ENCODE assay signal across 16 cellular contexts in genomic region chr2:46065152-46065551, GRCh38.
DNase-seq lines count a peak whose midpoint lies in the region; ATAC-seq and TF ChIP-seq lines count a peak whose summit lies in the region.
"Had no signal": no experiment of that assay in that cellular context is flagged by ENCODE, and none has a peak within 500 bp of the region (broad histone marks: within the 10 kb centered on the region; RNA-seq: fewer than 3 reads in every experiment).

No MANE protein-coding gene starts in this region.

- ATAC-seq in left ventricle myocardium superior = no peak

- H3K27ac ChIP-seq in left ventricle myocardium inferior (replicated peaks) = peak overlapping the region; percentile 78
- H3K27ac ChIP-seq: HL-60 had no signal

- H3K27me3 Mint-ChIP-seq in activated naive CD4-positive, alpha-beta T cell treated with anti-CD3 and anti-CD28 coated beads for 36 hours (ENCODE audit: low read depth) = no peaks in the 10 kb centered on the region

- H3K9me3 Mint-ChIP-seq in activated naive CD4-positive, alpha-beta T cell treated with anti-CD3 and anti-CD28 coated beads for 36 hours = no peaks in the 10 kb centered on the region
- H3K9me3 Mint-ChIP-seq: CD14-positive monocyte had no signal

- CTCF ChIA-PET in activated naive CD4-positive, alpha-beta T cell treated with anti-CD3 and anti-CD28 coated beads for 36 hours (lab: Charles Lee) = no interaction called here

- TF ChIP-seq CTCF in left ventricle myocardium inferior (IDR thresholded peaks at IDR 0.05; ENCODE audit: borderline replicate concordance) = no peak

- H3K9me3 ChIP-seq in left ventricle myocardium inferior (replicated peaks) = no peaks in the 10 kb centered on the region
- H3K9me3 ChIP-seq: HAP-1 had no signal

- no peak overlapping the region for H3K4me3 Mint-ChIP-seq in activated naive CD4-positive, alpha-beta T cell treated with anti-CD3 and anti-CD28 coated beads for 36 hours
- H3K4me3 Mint-ChIP-seq: CD14-positive monocyte had no signal

- H3K36me3 ChIP-seq in left ventricle myocardium inferior = no peaks in the 10 kb centered on the region
- H3K36me3 ChIP-seq: HAP-1 had no signal

- H3K27ac Mint-ChIP-seq in activated naive CD4-positive, alpha-beta T cell treated with anti-CD3 and anti-CD28 coated beads for 36 hours = no peak overlapping the region
- H3K27ac Mint-ChIP-seq: CD14-positive monocyte had no signal

- H3K36me3 Mint-ChIP-seq in activated naive CD4-positive, alpha-beta T cell treated with anti-CD3 and anti-CD28 coated beads for 36 hours (ENCODE audit: low read depth) = no peaks in the 10 kb centered on the region
- H3K36me3 Mint-ChIP-seq: CD14-positive monocyte had no signal

- DNase-seq in left ventricle myocardium inferior (no peak), left ventricle myocardium superior (no peak), astrocyte of the hippocampus (ENCODE audit: low read depth, low spot score) (peak; percentile 42), hepatic stellate cell (ENCODE audit: low spot score) (peak; percentile 37), OCI-M1 (lab: John Stamatoyannopoulos, UW) (no peak), NCI-H1105 (lab: John Stamatoyannopoulos, UW) (no peak), NCI-H1105 treated with DMSO at 0.1 percent for 48 hours (lab: John Stamatoyannopoulos, UW) (no peak)
- no peak for DNase-seq in activated naive CD4-positive, alpha-beta T cell treated with anti-CD3 and anti-CD28 coated beads for 36 hours
- DNase-seq: NCI-H1417 treated with DMSO at 0.1 percent for 48 hours, NCI-H2029, NCI-H2171, NCI-H446 treated with DMSO at 0.1 percent for 48 hours, RPMI8226 had no signal

- H3K4me1 Mint-ChIP-seq in activated naive CD4-positive, alpha-beta T cell treated with anti-CD3 and anti-CD28 coated beads for 36 hours (ENCODE audit: low read depth) = peaks cover 12% of the 10 kb centered on the region

- H3K4me1 ChIP-seq in left ventricle myocardium inferior = peaks cover 31% of the 10 kb centered on the region

- no peaks in the 10 kb centered on the region for H3K27me3 ChIP-seq in left ventricle myocardium inferior (ENCODE audit: low read depth)

- intact Hi-C loops in left ventricle myocardium inferior (cut with micrococcal nuclease) (no loop called here), left ventricle myocardium superior (cut with micrococcal nuclease) (no loop called here)
- intact Hi-C loops in activated naive CD4-positive, alpha-beta T cell treated with anti-CD3 and anti-CD28 coated beads for 36 hours (cut with micrococcal nuclease) = loop anchor here (5.0 kb wide), 2 partner anchors 122 to 172 kb away; no protein-coding TSS in a partner anchor

- no peak overlapping the region for H3K4me3 ChIP-seq in left ventricle myocardium inferior
- H3K4me3 ChIP-seq: HAP-1 had no signal

Comparison
In these comparisons a context has a peak if more than half of its experiments do, and no peak if none do; other contexts are left out.
1. DNase-seq: peak in astrocyte of the hippocampus (single experiment) and hepatic stellate cell (single experiment); none in left ventricle myocardium inferior (single experiment), left ventricle myocardium superior (single experiment), OCI-M1 (single experiment), NCI-H1105 (single experiment), activated naive CD4-positive, alpha-beta T cell treated with anti-CD3 and anti-CD28 coated beads for 36 hours (single experiment) and NCI-H1105 treated with DMSO at 0.1 percent for 48 hours (single experiment).